ENCODE assay signal across 32 cellular contexts in genomic region chr2:107597507-107597906, GRCh38.
"Had no signal": no experiment of that assay in that cellular context is flagged by ENCODE, and none has a peak within 500 bp of the region (broad histone marks: within the 10 kb centered on the region; RNA-seq: fewer than 3 reads in every experiment).

No MANE protein-coding gene starts in this region.

- H3K36me3 ChIP-seq: esophagus muscularis mucosa, neutrophil, right atrium auricular region, suprapubic skin, vagina had no signal

- ATAC-seq: left lobe of liver; mucosa of descending colon; natural killer cell treated with Interleukin-12 subunit alpha and Interleukin-12 subunit beta and Interleukin-15 and Interleukin-18, amount 100 ng/mL, for 72 hours; sciatic nerve; stimulated activated naive CD8-positive, alpha-beta T cell treated with anti-CD3 and anti-CD28 coated beads, Interleukin-15, amount 100 ng/mL, for 72 hours had no signal

- H3K9me3 Mint-ChIP-seq: neural crest cell had no signal

- H3K4me1 ChIP-seq: esophagus muscularis mucosa, parathyroid adenoma, suprapubic skin, vagina had no signal

- H3K4me1 Mint-ChIP-seq: immature natural killer cell; naive B cell; stimulated activated naive CD8-positive, alpha-beta T cell treated with anti-CD3 and anti-CD28 coated beads, Interleukin-15, amount 100 ng/mL, for 72 hours had no signal

- H3K27me3 ChIP-seq: dorsolateral prefrontal cortex, neutrophil, right atrium auricular region, suprapubic skin, vagina had no signal

- DNase-seq: dorsolateral prefrontal cortex; effector CD4-positive, alpha-beta T cell; foreskin melanocyte; hypothalamus; immature natural killer cell; mesenchymal stem cell; mucosa of descending colon; naive B cell; stimulated activated CD4-positive, alpha-beta T cell treated with anti-CD3 and anti-CD28 coated beads, Interleukin-12 subunit alpha, Interleukin-12 subunit beta, amount 100 ng/mL, for 4 hours; stimulated activated CD4-positive, alpha-beta T cell treated with anti-CD3 and anti-CD28 coated beads, Interleukin-1b, Interleukin-23, amount 100 ng/mL, for 48 hours; stimulated activated CD4-positive, alpha-beta T cell treated with anti-CD3 and anti-CD28 coated beads, Interleukin-4, amount 100 ng/mL, for 1 hour; stimulated activated CD8-positive, alpha-beta memory T cell treated with anti-CD3 and anti-CD28 coated beads, Interleukin-4, amount 100 ng/mL, for 48 hours; stimulated activated naive CD4-positive, alpha-beta T cell; stimulated activated naive CD8-positive, alpha-beta T cell treated with anti-CD3 and anti-CD28 coated beads, Interleukin-15, amount 100 ng/mL, for 72 hours; trophoblast cell had no signal

- H3K79me2 ChIP-seq: parathyroid adenoma had no signal

- H3K4me3 ChIP-seq: dorsolateral prefrontal cortex, esophagus muscularis mucosa, lung, mucosa of descending colon, right atrium auricular region, smooth muscle cell, suprapubic skin, vagina had no signal

- H3K9me3 ChIP-seq: esophagus muscularis mucosa, mucosa of descending colon, neutrophil, right atrium auricular region, suprapubic skin, vagina had no signal

- H3K4me3 Mint-ChIP-seq: immature natural killer cell; mesothelial cell of epicardium; naive B cell; natural killer cell treated with Interleukin-12 subunit alpha and Interleukin-12 subunit beta and Interleukin-15 and Interleukin-18, amount 100 ng/mL, for 72 hours; neural crest cell; stimulated activated naive CD8-positive, alpha-beta T cell treated with anti-CD3 and anti-CD28 coated beads, Interleukin-15, amount 100 ng/mL, for 72 hours had no signal

- H3K9ac ChIP-seq: parathyroid adenoma had no signal

- H2AFZ ChIP-seq: parathyroid adenoma had no signal

- H3K27ac Mint-ChIP-seq: immature natural killer cell; mesothelial cell of epicardium; naive B cell; natural killer cell treated with Interleukin-12 subunit alpha and Interleukin-12 subunit beta and Interleukin-15 and Interleukin-18, amount 100 ng/mL, for 72 hours; progenitor cell of endocrine pancreas; stimulated activated naive CD8-positive, alpha-beta T cell treated with anti-CD3 and anti-CD28 coated beads, Interleukin-15, amount 100 ng/mL, for 72 hours had no signal

- H3K27me3 Mint-ChIP-seq: naive B cell; natural killer cell treated with Interleukin-12 subunit alpha and Interleukin-12 subunit beta and Interleukin-15 and Interleukin-18, amount 100 ng/mL, for 72 hours; progenitor cell of endocrine pancreas; stimulated activated naive CD8-positive, alpha-beta T cell treated with anti-CD3 and anti-CD28 coated beads, Interleukin-15, amount 100 ng/mL, for 72 hours had no signal

- H3K4me2 ChIP-seq: smooth muscle cell had no signal

- FAIRE-seq: colon, keratinocyte had no signal

- H3K36me3 Mint-ChIP-seq: immature natural killer cell; mesothelial cell of epicardium; naive B cell; natural killer cell treated with Interleukin-12 subunit alpha and Interleukin-12 subunit beta and Interleukin-15 and Interleukin-18, amount 100 ng/mL, for 72 hours had no signal

- H3K27ac ChIP-seq: dorsolateral prefrontal cortex, epithelial cell of prostate, esophagus muscularis mucosa, neutrophil, parathyroid adenoma, right atrium auricular region, suprapubic skin, vagina had no signal
